1 cellular context compared by ENCODE assay signal in the genomic region with DNA sequence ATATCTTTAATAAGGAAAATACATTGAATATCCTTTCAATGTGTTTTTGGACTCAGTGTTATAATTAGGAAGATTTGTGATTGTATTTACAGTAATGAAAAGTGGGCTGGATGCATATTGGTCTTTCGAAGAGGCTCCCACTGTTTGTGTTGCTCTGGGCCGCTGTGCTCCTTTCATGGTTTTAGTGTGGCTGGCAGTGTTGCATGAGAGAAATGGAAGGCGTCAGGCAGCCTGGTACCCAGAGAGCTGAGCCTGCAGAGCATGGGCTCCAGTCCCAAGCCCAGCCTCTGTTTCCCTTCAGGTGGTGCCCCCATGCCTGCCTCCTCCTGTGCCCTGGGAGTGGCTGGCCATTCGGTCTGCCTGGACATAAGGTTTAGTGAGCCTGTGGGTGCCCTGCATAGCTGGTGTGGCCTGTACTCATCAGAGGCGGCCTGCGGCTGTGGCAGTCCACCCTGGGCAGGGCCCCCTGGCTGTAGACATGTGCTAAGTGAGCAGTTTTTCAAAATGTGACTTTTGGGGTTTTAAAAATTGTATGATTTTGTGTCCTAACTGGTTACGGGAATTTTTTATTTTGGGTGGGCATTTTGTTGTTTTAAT.
TF ChIP-seq lines count a peak whose summit lies in the region.

No MANE protein-coding gene starts in this region.

TF ChIP-seq in GM23338, 12 proteins besides CTCF, POLR2A, EP300 and RAD21 (continued from another document):
- TF ChIP-seq, protein P1, sequence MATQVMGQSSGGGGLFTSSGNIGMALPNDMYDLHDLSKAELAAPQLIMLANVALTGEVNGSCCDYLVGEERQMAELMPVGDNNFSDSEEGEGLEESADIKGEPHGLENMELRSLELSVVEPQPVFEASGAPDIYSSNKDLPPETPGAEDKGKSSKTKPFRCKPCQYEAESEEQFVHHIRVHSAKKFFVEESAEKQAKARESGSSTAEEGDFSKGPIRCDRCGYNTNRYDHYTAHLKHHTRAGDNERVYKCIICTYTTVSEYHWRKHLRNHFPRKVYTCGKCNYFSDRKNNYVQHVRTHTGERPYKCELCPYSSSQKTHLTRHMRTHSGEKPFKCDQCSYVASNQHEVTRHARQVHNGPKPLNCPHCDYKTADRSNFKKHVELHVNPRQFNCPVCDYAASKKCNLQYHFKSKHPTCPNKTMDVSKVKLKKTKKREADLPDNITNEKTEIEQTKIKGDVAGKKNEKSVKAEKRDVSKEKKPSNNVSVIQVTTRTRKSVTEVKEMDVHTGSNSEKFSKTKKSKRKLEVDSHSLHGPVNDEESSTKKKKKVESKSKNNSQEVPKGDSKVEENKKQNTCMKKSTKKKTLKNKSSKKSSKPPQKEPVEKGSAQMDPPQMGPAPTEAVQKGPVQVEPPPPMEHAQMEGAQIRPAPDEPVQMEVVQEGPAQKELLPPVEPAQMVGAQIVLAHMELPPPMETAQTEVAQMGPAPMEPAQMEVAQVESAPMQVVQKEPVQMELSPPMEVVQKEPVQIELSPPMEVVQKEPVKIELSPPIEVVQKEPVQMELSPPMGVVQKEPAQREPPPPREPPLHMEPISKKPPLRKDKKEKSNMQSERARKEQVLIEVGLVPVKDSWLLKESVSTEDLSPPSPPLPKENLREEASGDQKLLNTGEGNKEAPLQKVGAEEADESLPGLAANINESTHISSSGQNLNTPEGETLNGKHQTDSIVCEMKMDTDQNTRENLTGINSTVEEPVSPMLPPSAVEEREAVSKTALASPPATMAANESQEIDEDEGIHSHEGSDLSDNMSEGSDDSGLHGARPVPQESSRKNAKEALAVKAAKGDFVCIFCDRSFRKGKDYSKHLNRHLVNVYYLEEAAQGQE (IDR thresholded peaks at IDR 0.05; ENCODE audit: unreplicated experiment): no peak
- no peak for TF ChIP-seq ZNF331 (CRISPR knock-in tag; IDR thresholded peaks at IDR 0.05; ENCODE audit: low read depth)
- TF ChIP-seq, protein P2, sequence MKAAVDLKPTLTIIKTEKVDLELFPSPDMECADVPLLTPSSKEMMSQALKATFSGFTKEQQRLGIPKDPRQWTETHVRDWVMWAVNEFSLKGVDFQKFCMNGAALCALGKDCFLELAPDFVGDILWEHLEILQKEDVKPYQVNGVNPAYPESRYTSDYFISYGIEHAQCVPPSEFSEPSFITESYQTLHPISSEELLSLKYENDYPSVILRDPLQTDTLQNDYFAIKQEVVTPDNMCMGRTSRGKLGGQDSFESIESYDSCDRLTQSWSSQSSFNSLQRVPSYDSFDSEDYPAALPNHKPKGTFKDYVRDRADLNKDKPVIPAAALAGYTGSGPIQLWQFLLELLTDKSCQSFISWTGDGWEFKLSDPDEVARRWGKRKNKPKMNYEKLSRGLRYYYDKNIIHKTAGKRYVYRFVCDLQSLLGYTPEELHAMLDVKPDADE (IDR thresholded peaks at IDR 0.05): no peak
TF ChIP-seq in GM23338: peak in this region for 0.
